ENCODE assay signal across 8 cellular contexts in the genomic region with DNA sequence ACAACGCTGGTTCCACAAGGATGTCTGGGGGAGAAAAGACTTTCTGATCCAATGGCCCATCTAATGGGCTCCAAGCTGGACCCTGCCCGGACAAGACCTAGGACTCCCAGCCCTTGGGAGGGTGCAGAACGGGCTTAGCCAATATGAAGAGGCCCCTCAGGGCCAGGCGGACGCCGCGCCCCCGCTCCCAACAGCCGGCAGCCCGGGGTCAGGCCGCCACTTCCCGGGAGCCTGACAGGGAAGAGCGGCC.
DNase-seq lines count a peak whose midpoint lies in the region; ATAC-seq lines count a peak whose summit lies in the region.

No MANE protein-coding gene starts in this region.

- H3K27me3 ChIP-seq in HAP-1 (ENCODE audit: low read depth): no peaks in the 10 kb centered on the region

- peaks cover 15% of the 10 kb centered on the region for H3K4me1 ChIP-seq in HAP-1

- H3K9me3 Mint-ChIP-seq in activated naive CD8-positive, alpha-beta T cell treated with anti-CD3 and anti-CD28 coated beads, Interleukin-2, amount 50 U/mL, for 24 hours: no peaks in the 10 kb centered on the region

- H3K4me3 ChIP-seq in HAP-1: peak overlapping the region; percentile 48
- H3K4me3 ChIP-seq in iPS-18c (ENCODE audit: insufficient read depth, low read depth, low read length): peak overlapping the region; percentile 63
- H3K4me3 ChIP-seq in skin epidermis: peak overlapping the region; percentile 66 to 91 (median 73)

- H3K27me3 Mint-ChIP-seq in activated naive CD8-positive, alpha-beta T cell treated with anti-CD3 and anti-CD28 coated beads, Interleukin-2, amount 50 U/mL, for 24 hours: peaks cover 31% of the 10 kb centered on the region

- peak overlapping the region; percentile 58 for H3K4me3 Mint-ChIP-seq in activated naive CD8-positive, alpha-beta T cell treated with anti-CD3 and anti-CD28 coated beads, Interleukin-2, amount 50 U/mL, for 24 hours

- H3K27ac Mint-ChIP-seq in activated naive CD8-positive, alpha-beta T cell treated with anti-CD3 and anti-CD28 coated beads, Interleukin-2, amount 50 U/mL, for 24 hours: no peak overlapping the region

- in situ Hi-C loops in HAP-1 (cut with MboI; ENCODE audit: low sequenced_read_pairs): no loop called here

- no peak for ATAC-seq in activated naive CD8-positive, alpha-beta T cell treated with anti-CD3 and anti-CD28 coated beads, Interleukin-2, amount 50 U/mL, for 24 hours
- no peak for ATAC-seq in GM21381 (IDR thresholded peaks at IDR 0.05; ENCODE audit: unreplicated experiment)
- ATAC-seq in activated CD4-positive, CD25-positive, alpha-beta regulatory T cell treated with anti-CD3 and anti-CD28 coated beads, Interleukin-2, amount 50 U/mL, for 24 hours: no peak

- H3K36me3 ChIP-seq in HAP-1 (replicated peaks): no peaks in the 10 kb centered on the region

- H3K9me3 ChIP-seq in HAP-1 (no peaks in the 10 kb centered on the region), iPS-18c (ENCODE audit: control insufficient read depth, insufficient read depth, low read length) (peaks cover 4% of the 10 kb centered on the region)

- DNase-seq in HAP-1 (ENCODE audit: low spot score in 2 of 2) (no peak), glomerular visceral epithelial cell (ENCODE audit: extremely low spot score) (no peak)
- DNase-seq in activated naive CD8-positive, alpha-beta T cell treated with anti-CD3 and anti-CD28 coated beads, Interleukin-2, amount 50 U/mL, for 24 hours: no peak
- DNase-seq in activated CD4-positive, alpha-beta T cell treated with anti-CD3 and anti-CD28 coated beads, Interleukin-2, amount 50 U/mL, for 1 hour: no peak

- no peaks in the 10 kb centered on the region for H3K36me3 Mint-ChIP-seq in activated naive CD8-positive, alpha-beta T cell treated with anti-CD3 and anti-CD28 coated beads, Interleukin-2, amount 50 U/mL, for 24 hours (ENCODE audit: low read depth)

- peak overlapping the region in 20 of 21 experiments; percentile 70 to 94 (median 88) for H3K27ac ChIP-seq in skin epidermis

- peaks cover 35% of the 10 kb centered on the region for H3K4me1 Mint-ChIP-seq in activated naive CD8-positive, alpha-beta T cell treated with anti-CD3 and anti-CD28 coated beads, Interleukin-2, amount 50 U/mL, for 24 hours
